8 cellular contexts compared by ENCODE assay signal in the genomic region with DNA sequence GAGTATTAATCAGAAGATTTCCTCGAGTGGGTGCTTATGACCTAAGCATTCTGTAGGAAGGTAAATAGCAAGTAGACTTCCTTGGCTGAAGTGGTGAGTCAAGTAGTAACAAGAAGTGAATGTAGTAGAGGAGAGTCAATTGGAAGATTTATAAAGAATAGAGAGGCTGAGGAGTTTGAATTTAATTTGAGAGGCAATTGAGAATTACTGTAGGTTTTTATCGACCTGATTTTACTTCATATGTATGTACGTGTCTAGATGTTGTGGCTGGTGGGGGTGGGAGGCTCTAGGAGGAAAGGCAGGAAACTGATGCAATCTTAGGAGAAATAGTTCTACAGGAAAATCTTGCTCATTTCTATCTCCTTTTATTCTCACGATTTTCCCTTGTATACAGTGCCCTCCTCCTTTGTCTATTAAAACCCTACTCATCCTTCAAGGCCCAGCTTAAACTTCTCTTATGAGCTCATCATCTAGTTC. TPM values are rescaled to one million over a fixed set of nuclear protein-coding genes. Genes with fewer than 3 reads are reported as not detected.
DNase-seq lines count a peak whose midpoint lies in the region; ATAC-seq and TF ChIP-seq lines count a peak whose summit lies in the region.

No MANE protein-coding gene starts in this region.

- H3K27ac ChIP-seq in neutrophil: peak overlapping the region; percentile 75
- peak overlapping the region in 1 of 4 donors; percentile 7 for H3K27ac ChIP-seq in esophagus muscularis mucosa (replicated peaks in 1 of 4)

- peaks cover 60% of the 10 kb centered on the region for H3K4me1 Mint-ChIP-seq in activated naive CD4-positive, alpha-beta T cell treated with anti-CD3 and anti-CD28 coated beads for 36 hours (ENCODE audit: low read depth)
- peaks cover 65% of the 10 kb centered on the region for H3K4me1 Mint-ChIP-seq in activated naive CD8-positive, alpha-beta T cell treated with anti-CD3 and anti-CD28 coated beads, Interleukin-2, amount 50 U/mL, for 24 hours

- H3K36me3 Mint-ChIP-seq in activated naive CD4-positive, alpha-beta T cell treated with anti-CD3 and anti-CD28 coated beads for 36 hours (ENCODE audit: low read depth): peaks cover 61% of the 10 kb centered on the region
- H3K36me3 Mint-ChIP-seq in activated naive CD8-positive, alpha-beta T cell treated with anti-CD3 and anti-CD28 coated beads, Interleukin-2, amount 50 U/mL, for 24 hours (ENCODE audit: low read depth): peaks cover 77% of the 10 kb centered on the region

- H3K36me3 ChIP-seq in neutrophil: peaks cover 14% of the 10 kb centered on the region
- peaks cover 0 to 18% (median 9%) of the 10 kb centered on the region in 4 donors for H3K36me3 ChIP-seq in esophagus muscularis mucosa

- CTCF ChIA-PET in activated naive CD4-positive, alpha-beta T cell treated with anti-CD3 and anti-CD28 coated beads for 36 hours (lab: Charles Lee): no interaction called here

- H3K4me3 Mint-ChIP-seq in activated naive CD4-positive, alpha-beta T cell treated with anti-CD3 and anti-CD28 coated beads for 36 hours: peak overlapping the region; percentile 96
- peak overlapping the region; percentile 97 for H3K4me3 Mint-ChIP-seq in activated naive CD8-positive, alpha-beta T cell treated with anti-CD3 and anti-CD28 coated beads, Interleukin-2, amount 50 U/mL, for 24 hours

- H3K27me3 ChIP-seq in neutrophil: no peaks in the 10 kb centered on the region
- no peaks in the 10 kb centered on the region for H3K27me3 ChIP-seq in esophagus muscularis mucosa

- no peak for TF ChIP-seq POLR2A in esophagus muscularis mucosa (IDR thresholded peaks at IDR 0.05; ENCODE audit: low read depth)

- H3K9me3 Mint-ChIP-seq in activated naive CD4-positive, alpha-beta T cell treated with anti-CD3 and anti-CD28 coated beads for 36 hours: no peaks in the 10 kb centered on the region
- H3K9me3 Mint-ChIP-seq in activated naive CD8-positive, alpha-beta T cell treated with anti-CD3 and anti-CD28 coated beads, Interleukin-2, amount 50 U/mL, for 24 hours: no peaks in the 10 kb centered on the region

- peak; percentile 39 for DNase-seq in activated naive CD4-positive, alpha-beta T cell treated with anti-CD3 and anti-CD28 coated beads for 36 hours
- no peak for DNase-seq in activated naive CD4-positive, alpha-beta T cell (lab: John Stamatoyannopoulos, UW)
- DNase-seq in activated naive CD8-positive, alpha-beta T cell treated with anti-CD3 and anti-CD28 coated beads, Interleukin-2, amount 50 U/mL, for 24 hours: no peak
- DNase-seq in esophagus muscularis mucosa (ENCODE audit: extremely low spot score) (no peak), SHP77 treated with DMSO at 0.1 percent for 48 hours (lab: John Stamatoyannopoulos, UW) (no peak), NCI-H2107 treated with DMSO at 0.1 percent for 48 hours (lab: John Stamatoyannopoulos, UW; ENCODE audit: unreplicated experiment) (no peak)

- TF ChIP-seq CTCF in neutrophil (IDR thresholded peaks at IDR 0.05) (no peak), esophagus muscularis mucosa (IDR thresholded peaks at IDR 0.05) (no peak)

- TF ChIP-seq EP300 in esophagus muscularis mucosa (IDR thresholded peaks at IDR 0.05): no peak

- H3K27me3 Mint-ChIP-seq in activated naive CD4-positive, alpha-beta T cell treated with anti-CD3 and anti-CD28 coated beads for 36 hours (ENCODE audit: low read depth): no peaks in the 10 kb centered on the region
- H3K27me3 Mint-ChIP-seq in activated naive CD8-positive, alpha-beta T cell treated with anti-CD3 and anti-CD28 coated beads, Interleukin-2, amount 50 U/mL, for 24 hours: no peaks in the 10 kb centered on the region

- ATAC-seq in HG03442 (IDR thresholded peaks at IDR 0.05; ENCODE audit: unreplicated experiment): peak; percentile 18
- ATAC-seq in activated naive CD8-positive, alpha-beta T cell treated with anti-CD3 and anti-CD28 coated beads, Interleukin-2, amount 50 U/mL, for 24 hours: peak; percentile 60

- H3K27ac Mint-ChIP-seq in activated naive CD4-positive, alpha-beta T cell treated with anti-CD3 and anti-CD28 coated beads for 36 hours: peak overlapping the region; percentile 93
- peak overlapping the region; percentile 99 for H3K27ac Mint-ChIP-seq in activated naive CD8-positive, alpha-beta T cell treated with anti-CD3 and anti-CD28 coated beads, Interleukin-2, amount 50 U/mL, for 24 hours

- 41% methylated on average over 4 of the region's 4 CpGs for WGBS in esophagus muscularis mucosa

- H3K9me3 ChIP-seq in neutrophil (no peaks in the 10 kb centered on the region), esophagus muscularis mucosa (no peaks in the 10 kb centered on the region)

- H3K4me1 ChIP-seq in neutrophil (ENCODE audit: control insufficient read depth in 1 of 2, insufficient read depth in 1 of 2, low read depth in 1 of 2, low read length in 1 of 2) (peaks cover 36 to 45% of the 10 kb centered on the region in 2 experiments), esophagus muscularis mucosa (peaks cover 17 to 80% (median 70%) of the 10 kb centered on the region in 4 donors)

- intact Hi-C loops in activated naive CD4-positive, alpha-beta T cell treated with anti-CD3 and anti-CD28 coated beads for 36 hours (cut with micrococcal nuclease): loop anchor here (1.0 to 2.0 kb wide), 4 partner anchors 9 to 257 kb away; no protein-coding TSS in a partner anchor
- intact Hi-C loops in esophagus muscularis mucosa (cut with DNase I): no loop called here

- H3K4me3 ChIP-seq in neutrophil (ENCODE audit: low read depth in 1 of 2, low read length in 1 of 2): no peak overlapping the region
- H3K4me3 ChIP-seq in esophagus muscularis mucosa: no peak overlapping the region

RNA-seq across cellular contexts. Expression of gene OGT, which starts 8.7 kb away (rescaled TPM):
- total RNA-seq in activated naive CD4-positive, alpha-beta T cell treated with anti-CD3 and anti-CD28 coated beads for 36 hours: 100 to 1,000 TPM; 307 to 323 TPM
- 10 to 100 TPM; 54.2 to 90.1 (median 68.1) TPM for total RNA-seq in esophagus muscularis mucosa

RNA-seq across cellular contexts. Expression of gene GCNA, which starts 36.7 kb away (rescaled TPM):
- total RNA-seq in activated naive CD4-positive, alpha-beta T cell treated with anti-CD3 and anti-CD28 coated beads for 36 hours: 1 to 10 TPM; 2.8 to 2.9 TPM
- 1 to 10 TPM in 3 of 4 donors, under 1 TPM in 1; 0.65 to 2.9 (median 1.2) TPM for total RNA-seq in esophagus muscularis mucosa
